Comparison of ENCODE assay signal across 8 cellular contexts in genomic region chr20:17611540-17612286, GRCh38. TPM values are rescaled to one million over a fixed set of nuclear protein-coding genes. Genes with fewer than 3 reads are reported as not detected.
DNase-seq lines count a peak whose midpoint lies in the region; ATAC-seq and TF ChIP-seq lines count a peak whose summit lies in the region.

No MANE protein-coding gene starts in this region.

- peak; percentile 77 for TF ChIP-seq CTCF in Panc1 (IDR thresholded peaks at IDR 0.05)
- no peak for TF ChIP-seq CTCF in prostate gland (IDR thresholded peaks at IDR 0.05)

- no peaks in the 10 kb centered on the region for H3K27me3 ChIP-seq in Panc1 (ENCODE audit: control insufficient read depth, insufficient read depth, low read length)
- no peaks in the 10 kb centered on the region for H3K27me3 ChIP-seq in prostate gland (replicated peaks; ENCODE audit: insufficient read depth)

- POLR2A ChIA-PET in Panc1 (lab: Charles Lee): no interaction called here

- DNase-seq in EH (ENCODE audit: low read depth) (peak; percentile 44), Panc1 (ENCODE audit: low read depth, low spot score) (no peak), fibroblast of gingiva (ENCODE audit: low read depth) (peak; percentile 26), prostate gland (ENCODE audit: low spot score) (no peak), AG08396 (ENCODE audit: low spot score) (no peak), MV-4-11 (lab: John Stamatoyannopoulos, UW) (no peak), ACHN (no peak)

- no peak overlapping the region for H3K4me3 ChIP-seq in Panc1 (ENCODE audit: low read depth in 2 of 2, low read length in 2 of 2)
- H3K4me3 ChIP-seq in prostate gland: no peak overlapping the region

- peaks cover 56% of the 10 kb centered on the region for H3K4me1 ChIP-seq in Panc1 (ENCODE audit: control insufficient read depth, insufficient read depth, low read length)
- peaks cover 8% of the 10 kb centered on the region for H3K4me1 ChIP-seq in prostate gland (replicated peaks)

- peak; percentile 23 for ATAC-seq in Panc1
- no peak for ATAC-seq in HG03342 (IDR thresholded peaks at IDR 0.05; ENCODE audit: unreplicated experiment)

- intact Hi-C loops in Panc1 (cut with micrococcal nuclease; ENCODE audit: unreplicated experiment) (no loop called here), prostate gland (cut with DNase I) (loop anchor here (5.0 kb wide), 1 partner anchor 39 kb away; the partner anchor contains the start of gene DSTN)

- CTCF ChIA-PET in Panc1 (lab: Charles Lee): interaction anchor here (1.5 kb wide), 1 partner anchor 107 kb away, joined by 6 read pairs; no protein-coding TSS in a partner anchor

- H3K9me3 ChIP-seq in Panc1 (ENCODE audit: control insufficient read depth, insufficient read depth, low read depth, low read length) (no peaks in the 10 kb centered on the region), prostate gland (no peaks in the 10 kb centered on the region)

- WGBS in prostate gland: 67% methylated on average over 25 of the region's 26 CpGs

- H3K36me3 ChIP-seq in Panc1 (ENCODE audit: control insufficient read depth, insufficient read depth, low read length): peaks cover 13% of the 10 kb centered on the region
- peaks cover 0 to 5% of the 10 kb centered on the region in 2 donors for H3K36me3 ChIP-seq in prostate gland

- in situ Hi-C loops in Panc1 (cut with HindIII; ENCODE audit: low pct_unique_long_range_greater_than_20kb, low sequenced_read_pairs): no loop called here
- in situ Hi-C loops in ACHN (cut with HindIII; ENCODE audit: low pct_ligation_motif_present, low pct_unique_long_range_greater_than_20kb, low sequenced_read_pairs): no loop called here

- no TSS peak for BruUV-seq in Panc1 (replicated peaks; lab: Mats Ljungman, UMichigan)

- H3K27ac ChIP-seq in Panc1 (ENCODE audit: low read length) (peak overlapping the region; percentile 74), prostate gland (peak overlapping the region; percentile 43 to 44)

- no peak for TF ChIP-seq POLR2A in prostate gland (IDR thresholded peaks at IDR 0.05)

RNA-seq across cellular contexts. Expression of gene DSTN, which starts 41.8 kb away (rescaled TPM):
- total RNA-seq in Panc1 (2021; ENCODE audit: unreplicated experiment) (412 TPM), prostate gland (100 to 1,000 TPM; 284 to 559 TPM)
- 381 TPM for polyA plus RNA-seq in Panc1 (2012; ENCODE audit: insufficient read length)

Comparison
In these comparisons a context has a peak if more than half of its experiments do, and no peak if none do; other contexts are left out.
1. DNase-seq: peak in EH (single experiment) and fibroblast of gingiva (single experiment); none in Panc1 (single experiment), prostate gland (single experiment), AG08396 (single experiment), MV-4-11 (single experiment) and ACHN (single experiment).